Comparison of ENCODE assay signal across 10 cellular contexts in genomic region chr14:69684461-69685183, GRCh38.
DNase-seq lines count a peak whose midpoint lies in the region; ATAC-seq and TF ChIP-seq lines count a peak whose summit lies in the region.
"Had no signal": no experiment of that assay in that cellular context is flagged by ENCODE, and none has a peak within 500 bp of the region (broad histone marks: within the 10 kb centered on the region; RNA-seq: fewer than 3 reads in every experiment).

No MANE protein-coding gene starts in this region.

- peak overlapping the region; percentile 33 to 53 for H3K27ac Mint-ChIP-seq in natural killer cell

- no peaks in the 10 kb centered on the region for H3K36me3 ChIP-seq in body of pancreas (replicated peaks in 1 of 2; ENCODE audit: insufficient read depth in 1 of 2, low read depth in 2 of 2)
- H3K36me3 ChIP-seq in testis (ENCODE audit: low read depth, missing control alignments): no peaks in the 10 kb centered on the region

- intact Hi-C loops in body of pancreas (cut with DNase I): no loop called here
- intact Hi-C loops in natural killer cell (cut with micrococcal nuclease): loop anchor here (5.0 kb wide), 1 partner anchor 33 kb away; no protein-coding TSS in a partner anchor
- intact Hi-C loops in testis (cut with DNase I; ENCODE audit: low total_unique reads): no loop called here

- H3K4me3 Mint-ChIP-seq in natural killer cell: peak overlapping the region; percentile 38

- DNase-seq in MV-4-11 (lab: John Stamatoyannopoulos, UW) (peak; percentile 5), body of pancreas (peak in 2 of 4 donors; percentile 24 to 40), natural killer cell (no peak), ecto neural progenitor cell (ENCODE audit: low spot score) (no peak), testis (no peak)
- DNase-seq: hippocampal formation, KBM-7 had no signal

- H3K9me3 ChIP-seq in body of pancreas (no peaks in the 10 kb centered on the region), testis (no peaks in the 10 kb centered on the region)

- H3K27me3 Mint-ChIP-seq in natural killer cell (ENCODE audit: low read depth in 2 of 2): no peaks in the 10 kb centered on the region

- H3K27ac ChIP-seq in C4-2B (peak overlapping the region; percentile 2; the same call in 1 of the 2 replicates), body of pancreas (peak overlapping the region in 3 of 4 donors; percentile 11 to 35 (median 20)), testis (no peak overlapping the region)

- 53 to 65% methylated on average over 6 of the region's 6 CpGs for WGBS in body of pancreas, 2 donors
- 65 to 83% methylated on average over 5 to 6 of the region's 6 CpGs for WGBS in testis, 2 donors

- H3K4me1 ChIP-seq in body of pancreas (peaks cover 43% of the 10 kb centered on the region), testis (peaks cover 5% of the 10 kb centered on the region)

- TF ChIP-seq POLR2A in body of pancreas (IDR thresholded peaks at IDR 0.05) (no peak), testis (IDR thresholded peaks at IDR 0.05) (no peak)

- H3K4me3 ChIP-seq in body of pancreas (no peak overlapping the region), testis (no peak overlapping the region)

- H3K27me3 ChIP-seq in body of pancreas: no peaks in the 10 kb centered on the region
- no peaks in the 10 kb centered on the region for H3K27me3 ChIP-seq in testis

- peaks cover 80 to 86% of the 10 kb centered on the region in 2 donors for H3K4me1 Mint-ChIP-seq in natural killer cell

- TF ChIP-seq CTCF in C4-2B (conservative IDR thresholded peaks at IDR 0.05) (no peak), body of pancreas (IDR thresholded peaks at IDR 0.05) (no peak), natural killer cell (IDR thresholded peaks at IDR 0.05) (no peak), testis (IDR thresholded peaks at IDR 0.05) (no peak)

- no peak for ATAC-seq in body of pancreas
- ATAC-seq in natural killer cell: no peak
- no peak for ATAC-seq in GM18873 (IDR thresholded peaks at IDR 0.05; ENCODE audit: low FRiP score, unreplicated experiment)
- ATAC-seq in GM21737 (IDR thresholded peaks at IDR 0.05; ENCODE audit: unreplicated experiment): no peak

- H3K9me3 Mint-ChIP-seq in natural killer cell: no peaks in the 10 kb centered on the region

- no peaks in the 10 kb centered on the region for H3K36me3 Mint-ChIP-seq in natural killer cell

Comparison
In these comparisons a context has a peak if more than half of its experiments do, and no peak if none do; other contexts are left out.
1. H3K27ac ChIP-seq: peak in C4-2B (single experiment) and body of pancreas (3 of 4); none in testis (0 of 2).